In genomic region chr1:58005212-58005611, GRCh38 we compare ENCODE assay signal across 26 cellular contexts.
DNase-seq lines count a peak whose midpoint lies in the region; ATAC-seq and TF ChIP-seq lines count a peak whose summit lies in the region.
"Had no signal": no experiment of that assay in that cellular context is flagged by ENCODE, and none has a peak within 500 bp of the region (broad histone marks: within the 10 kb centered on the region; RNA-seq: fewer than 3 reads in every experiment).

No MANE protein-coding gene starts in this region.

- DNase-seq in NCI-H82 (lab: John Stamatoyannopoulos, UW): peak; percentile 26
- no peak for DNase-seq in NCI-H82 treated with DMSO at 0.1 percent for 48 hours (lab: John Stamatoyannopoulos, UW; ENCODE audit: unreplicated experiment)
- DNase-seq in NCI-H2171 (lab: John Stamatoyannopoulos, UW): peak; percentile 37
- peak; percentile 24 for DNase-seq in glutamatergic neuron
- DNase-seq in left lung: no peak
- DNase-seq in activated naive CD4-positive, alpha-beta T cell treated with anti-CD3 and anti-CD28 coated beads, Interleukin-2, amount 10 ng/mL, durations not matched to agents 7 days and 5 days: no peak
- DNase-seq in cerebellum (ENCODE audit: low spot score): no peak
- DNase-seq in heart right ventricle: no peak
- DNase-seq: 8988T; ACHN; CD4-positive, alpha-beta T cell; HFFc6; KBM-7; MG63; NCI-H1105 treated with DMSO at 0.1 percent for 48 hours; NCI-H146; NCI-H1930; NCI-H2107; NCI-H345; NCI-H510A treated with DMSO at 0.1 percent for 48 hours; NK-92 treated with Interleukin-12 subunit alpha and Interleukin-12 subunit beta, amount 100 ng/mL, for 24 hours; PC-9; SJCRH30 had no signal

- peaks cover 10% of the 10 kb centered on the region for H3K4me1 Mint-ChIP-seq in glutamatergic neuron (ENCODE audit: low read depth, unreplicated experiment)
- no peaks in the 10 kb centered on the region for H3K4me1 Mint-ChIP-seq in activated naive CD4-positive, alpha-beta T cell treated with anti-CD3 and anti-CD28 coated beads, Interleukin-2, amount 10 ng/mL, durations not matched to agents 7 days and 5 days

- H3K27ac ChIP-seq in left lung (no peak overlapping the region), heart right ventricle (no peak overlapping the region)
- H3K27ac ChIP-seq: PC-9, SJCRH30 had no signal

- H3K9me3 ChIP-seq in left lung (no peaks in the 10 kb centered on the region), heart right ventricle (no peaks in the 10 kb centered on the region)
- H3K9me3 ChIP-seq: HAP-1, MG63, SJCRH30 had no signal

- H3K36me3 ChIP-seq in left lung (no peaks in the 10 kb centered on the region), heart right ventricle (no peaks in the 10 kb centered on the region)
- H3K36me3 ChIP-seq: HAP-1, MG63, SJCRH30 had no signal

- H3K4me3 ChIP-seq in left lung (no peak overlapping the region), heart right ventricle (no peak overlapping the region)
- H3K4me3 ChIP-seq: HAP-1, MG63, PC-9, SJCRH30 had no signal

- H3K27ac Mint-ChIP-seq in glutamatergic neuron (ENCODE audit: unreplicated experiment): no peak overlapping the region
- no peak overlapping the region for H3K27ac Mint-ChIP-seq in activated naive CD4-positive, alpha-beta T cell treated with anti-CD3 and anti-CD28 coated beads, Interleukin-2, amount 10 ng/mL, durations not matched to agents 7 days and 5 days
- H3K27ac Mint-ChIP-seq: CD4-positive, alpha-beta T cell; HFFc6 had no signal

- no peaks in the 10 kb centered on the region for H3K4me1 ChIP-seq in left lung
- peaks cover 0 to under 1% (median 0%) of the 10 kb centered on the region in 9 donors for H3K4me1 ChIP-seq in heart right ventricle
- H3K4me1 ChIP-seq: HAP-1, SJCRH30 had no signal

- CTCF ChIA-PET in activated naive CD4-positive, alpha-beta T cell treated with anti-CD3 and anti-CD28 coated beads, Interleukin-2, amount 10 ng/mL, durations not matched to agents 7 days and 5 days (lab: Charles Lee): no interaction called here

- no peaks in the 10 kb centered on the region for H3K9me3 Mint-ChIP-seq in glutamatergic neuron (ENCODE audit: unreplicated experiment)
- no peaks in the 10 kb centered on the region for H3K9me3 Mint-ChIP-seq in activated naive CD4-positive, alpha-beta T cell treated with anti-CD3 and anti-CD28 coated beads, Interleukin-2, amount 10 ng/mL, durations not matched to agents 7 days and 5 days
- H3K9me3 Mint-ChIP-seq: CD4-positive, alpha-beta T cell had no signal

- intact Hi-C loops in left lung (cut with DNase I): no loop called here
- intact Hi-C loops in heart right ventricle (cut with DNase I): no loop called here

- no peak overlapping the region for H3K4me3 Mint-ChIP-seq in glutamatergic neuron (ENCODE audit: unreplicated experiment)
- no peak overlapping the region for H3K4me3 Mint-ChIP-seq in activated naive CD4-positive, alpha-beta T cell treated with anti-CD3 and anti-CD28 coated beads, Interleukin-2, amount 10 ng/mL, durations not matched to agents 7 days and 5 days
- H3K4me3 Mint-ChIP-seq: CD4-positive, alpha-beta T cell; HFFc6 had no signal

- H3K27me3 Mint-ChIP-seq in glutamatergic neuron (ENCODE audit: unreplicated experiment): no peaks in the 10 kb centered on the region
- H3K27me3 Mint-ChIP-seq in activated naive CD4-positive, alpha-beta T cell treated with anti-CD3 and anti-CD28 coated beads, Interleukin-2, amount 10 ng/mL, durations not matched to agents 7 days and 5 days: peaks cover 9% of the 10 kb centered on the region

- H3K27me3 ChIP-seq in left lung (no peaks in the 10 kb centered on the region), heart right ventricle (peaks cover 0 to 6% (median 0%) of the 10 kb centered on the region in 7 donors)
- H3K27me3 ChIP-seq: MG63, SJCRH30 had no signal

- WGBS in heart right ventricle, 2 donors: 34% methylated on average over 2 of the region's 2 CpGs

- no peaks in the 10 kb centered on the region for H3K36me3 Mint-ChIP-seq in glutamatergic neuron (ENCODE audit: unreplicated experiment)
- H3K36me3 Mint-ChIP-seq in activated naive CD4-positive, alpha-beta T cell treated with anti-CD3 and anti-CD28 coated beads, Interleukin-2, amount 10 ng/mL, durations not matched to agents 7 days and 5 days: no peaks in the 10 kb centered on the region

- TF ChIP-seq CTCF in glutamatergic neuron (IDR thresholded peaks at IDR 0.05; ENCODE audit: partially characterized antibody, unreplicated experiment) (no peak), left lung (IDR thresholded peaks at IDR 0.05) (no peak), heart right ventricle (IDR thresholded peaks at IDR 0.05) (no peak)

- ATAC-seq in left lung (no peak), heart right ventricle (no peak)
- ATAC-seq: Right ventricle myocardium inferior, SK-N-SH treated with all-trans-retinoic acid at 6 μM for 48 hours had no signal

Comparison
In these comparisons a context has a peak if more than half of its experiments do, and no peak if none do; other contexts are left out.
1. DNase-seq: peak in NCI-H82 (single experiment), NCI-H2171 (single experiment) and glutamatergic neuron (single experiment); none in NCI-H82 treated with DMSO at 0.1 percent for 48 hours (single experiment), left lung (0 of 2), activated naive CD4-positive, alpha-beta T cell treated with anti-CD3 and anti-CD28 coated beads, Interleukin-2, amount 10 ng/mL, durations not matched to agents 7 days and 5 days (single experiment), cerebellum (single experiment) and heart right ventricle (0 of 2).